18 cellular contexts compared by ENCODE assay signal in genomic region chr3:170079466-170080165, GRCh38. TPM values are rescaled to one million over a fixed set of nuclear protein-coding genes. Genes with fewer than 3 reads are reported as not detected.
DNase-seq lines count a peak whose midpoint lies in the region; ATAC-seq and TF ChIP-seq lines count a peak whose summit lies in the region.
"Had no signal": no experiment of that assay in that cellular context is flagged by ENCODE, and none has a peak within 500 bp of the region (broad histone marks: within the 10 kb centered on the region; RNA-seq: fewer than 3 reads in every experiment).

No MANE protein-coding gene starts in this region.

- no peaks in the 10 kb centered on the region for H3K9me3 ChIP-seq in vagina
- H3K9me3 ChIP-seq: uterus had no signal

- peak; percentile 72 for DNase-seq in ACHN
- DNase-seq in HT-29 (ENCODE audit: low spot score), result peak; percentile 32
- peak; percentile 79 for DNase-seq in fibroblast of peridontal ligament (ENCODE audit: extremely low read depth)
- no peak for DNase-seq in mesothelial cell of epicardium (ENCODE audit: low spot score in 2 of 2, unreplicated experiment in 2 of 2)
- no peak for DNase-seq in NK-92 treated with Interleukin-12 subunit alpha and Interleukin-12 subunit beta, amount 100 ng/mL, for 24 hours (lab: John Stamatoyannopoulos, UW)
- DNase-seq in activated naive CD4-positive, alpha-beta T cell treated with anti-CD3 and anti-CD28 coated beads, Interleukin-2, amount 50 U/mL, for 72 hours (ENCODE audit: low spot score in 2 of 2), result no peak
- DNase-seq in vagina (ENCODE audit: extremely low spot score in 2 of 2), result no peak
- DNase-seq: activated gamma-delta T cell treated with Interleukin-2 at 50 U/mL for 16 hours; central memory CD4-positive, alpha-beta T cell; NCI-H2107; NCI-H526; Right ventricle myocardium superior; stimulated activated CD8-positive, alpha-beta memory T cell treated with anti-CD3 and anti-CD28 coated beads, Interleukin-4, amount 100 ng/mL, for 48 hours; substantia nigra; uterus had no signal

- intact Hi-C loops in vagina (cut with DNase I), result no loop called here

- H3K36me3 ChIP-seq in vagina, result no peaks in the 10 kb centered on the region
- H3K36me3 ChIP-seq: uterus had no signal

- ATAC-seq in GM18517 (IDR thresholded peaks at IDR 0.05; ENCODE audit: unreplicated experiment), result no peak
- no peak for ATAC-seq in activated naive CD4-positive, alpha-beta T cell treated with anti-CD3 and anti-CD28 coated beads, Interleukin-2, amount 50 U/mL, for 72 hours
- ATAC-seq: esophagus mucosa had no signal

- no peak for TF ChIP-seq CTCF in mesothelial cell of epicardium (IDR thresholded peaks at IDR 0.05; ENCODE audit: unreplicated experiment)
- no peak for TF ChIP-seq CTCF in vagina (IDR thresholded peaks at IDR 0.05)

- no peaks in the 10 kb centered on the region for H3K27me3 Mint-ChIP-seq in mesothelial cell of epicardium (ENCODE audit: low read depth)

- peak overlapping the region; percentile 25 for H3K27ac Mint-ChIP-seq in mesothelial cell of epicardium
- peak overlapping the region in 1 of 2 donors; percentile 2 for H3K27ac Mint-ChIP-seq in activated naive CD4-positive, alpha-beta T cell treated with anti-CD3 and anti-CD28 coated beads, Interleukin-2, amount 50 U/mL, for 72 hours

- no peaks in the 10 kb centered on the region for H3K27me3 ChIP-seq in vagina
- H3K27me3 ChIP-seq: uterus had no signal

- H3K9me3 Mint-ChIP-seq in mesothelial cell of epicardium, result peaks cover 8% of the 10 kb centered on the region
- no peaks in the 10 kb centered on the region for H3K9me3 Mint-ChIP-seq in activated naive CD4-positive, alpha-beta T cell treated with anti-CD3 and anti-CD28 coated beads, Interleukin-2, amount 50 U/mL, for 72 hours

- H3K36me3 Mint-ChIP-seq in mesothelial cell of epicardium, result peaks cover 31% of the 10 kb centered on the region
- H3K36me3 Mint-ChIP-seq in activated naive CD4-positive, alpha-beta T cell treated with anti-CD3 and anti-CD28 coated beads, Interleukin-2, amount 50 U/mL, for 72 hours, result peaks cover 5 to 12% of the 10 kb centered on the region in 2 donors

- in situ Hi-C loops in ACHN (cut with HindIII; ENCODE audit: low pct_ligation_motif_present, low pct_unique_long_range_greater_than_20kb, low sequenced_read_pairs), result no loop called here

- peaks cover 10% of the 10 kb centered on the region for H3K4me1 Mint-ChIP-seq in mesothelial cell of epicardium

- no peak overlapping the region for H3K27ac ChIP-seq in vagina
- H3K27ac ChIP-seq: uterus had no signal

- H3K4me3 Mint-ChIP-seq in mesothelial cell of epicardium, result no peak overlapping the region
- H3K4me3 Mint-ChIP-seq: neural crest cell had no signal

- H3K4me3 ChIP-seq in vagina, result no peak overlapping the region
- H3K4me3 ChIP-seq: uterus had no signal

- H3K4me1 ChIP-seq in vagina, result no peaks in the 10 kb centered on the region
- H3K4me1 ChIP-seq: uterus had no signal

- no peak for TF ChIP-seq POLR2A in vagina (IDR thresholded peaks at IDR 0.05)

RNA-seq across cellular contexts. Expression of gene GPR160, which starts 41.8 kb away (rescaled TPM):
- total RNA-seq in HT-29 (2014; rRNA removed; shearing (Covaris generic)), result 21.2 and 32.1 TPM in 2 replicates
- total RNA-seq in mesothelial cell of epicardium (0.44 to 1.0 TPM (median 0.45 TPM) in 3 replicates), vagina (1.2 TPM)
- total RNA-seq in activated naive CD4-positive, alpha-beta T cell treated with anti-CD3 and anti-CD28 coated beads, Interleukin-2, amount 50 U/mL, for 72 hours, result 10 to 100 TPM in 1 of 2 donors, 1 to 10 TPM in 1; 7.2 to 13.2 TPM

Comparison
In these comparisons a context has a peak if more than half of its experiments do, and no peak if none do; other contexts are left out.
1. DNase-seq: peak in ACHN (single experiment), HT-29 (single experiment) and fibroblast of peridontal ligament (single experiment); none in mesothelial cell of epicardium (0 of 2), NK-92 treated with Interleukin-12 subunit alpha and Interleukin-12 subunit beta, amount 100 ng/mL, for 24 hours (single experiment), activated naive CD4-positive, alpha-beta T cell treated with anti-CD3 and anti-CD28 coated beads, Interleukin-2, amount 50 U/mL, for 72 hours (0 of 2) and vagina (0 of 2).